Comparison of ENCODE assay signal across 2 cellular contexts in the genomic region with DNA sequence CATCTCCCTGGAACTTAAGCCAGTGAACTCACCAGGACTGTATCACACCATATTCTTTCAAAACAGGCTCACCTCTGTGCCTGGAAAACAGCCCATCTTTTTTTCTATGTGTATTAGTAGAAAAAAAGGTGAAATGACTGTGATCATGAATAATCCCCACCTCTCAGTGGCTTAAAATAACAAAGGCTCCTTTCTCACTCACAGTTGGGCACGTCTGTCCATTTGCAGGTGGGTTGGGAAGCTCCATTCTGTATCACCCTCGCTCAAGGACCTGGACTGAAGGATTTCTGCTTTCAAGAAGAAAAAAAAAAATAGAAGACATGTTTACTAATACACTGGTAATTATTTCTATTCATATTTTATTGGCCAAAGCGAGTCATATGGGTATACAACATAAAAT.
TF ChIP-seq lines count a peak whose summit lies in the region.

No MANE protein-coding gene starts in this region.

TF ChIP-seq in GM23338, 12 proteins besides CTCF, POLR2A, EP300 and RAD21:
- 0 out of 2 replicates have a peak, but pooled peaks have one; percentile 6 for TF ChIP-seq CREB1 (CRISPR knock-in tag; IDR thresholded peaks at IDR 0.05; ENCODE audit: low read depth)
- TF ChIP-seq NANOG (IDR thresholded peaks at IDR 0.05; ENCODE audit: borderline replicate concordance), result peak; percentile 55
- TF ChIP-seq EZH2phosphoT487 (IDR thresholded peaks at IDR 0.05; ENCODE audit: unreplicated experiment), result no peak
- TF ChIP-seq POLR2AphosphoS5 (IDR thresholded peaks at IDR 0.05; ENCODE audit: low read depth), result peak; percentile 64

TF ChIP-seq in H1, 55 proteins besides CTCF, POLR2A, EP300 and RAD21:
- 0 out of 2 replicates have a peak, but pooled peaks have one; percentile 9 for TF ChIP-seq POU5F1 (IDR thresholded peaks at IDR 0.05; ENCODE audit: low read depth, low read length)
- TF ChIP-seq TCF12 (IDR thresholded peaks at IDR 0.05; ENCODE audit: low read depth, low read length), result 0 out of 2 replicates have a peak, but pooled peaks have one; percentile 4
- no peak for TF ChIP-seq CHD1 (IDR thresholded peaks at IDR 0.05; ENCODE audit: low read depth, low read length)
